1 cellular context compared by ENCODE assay signal in the genomic region with DNA sequence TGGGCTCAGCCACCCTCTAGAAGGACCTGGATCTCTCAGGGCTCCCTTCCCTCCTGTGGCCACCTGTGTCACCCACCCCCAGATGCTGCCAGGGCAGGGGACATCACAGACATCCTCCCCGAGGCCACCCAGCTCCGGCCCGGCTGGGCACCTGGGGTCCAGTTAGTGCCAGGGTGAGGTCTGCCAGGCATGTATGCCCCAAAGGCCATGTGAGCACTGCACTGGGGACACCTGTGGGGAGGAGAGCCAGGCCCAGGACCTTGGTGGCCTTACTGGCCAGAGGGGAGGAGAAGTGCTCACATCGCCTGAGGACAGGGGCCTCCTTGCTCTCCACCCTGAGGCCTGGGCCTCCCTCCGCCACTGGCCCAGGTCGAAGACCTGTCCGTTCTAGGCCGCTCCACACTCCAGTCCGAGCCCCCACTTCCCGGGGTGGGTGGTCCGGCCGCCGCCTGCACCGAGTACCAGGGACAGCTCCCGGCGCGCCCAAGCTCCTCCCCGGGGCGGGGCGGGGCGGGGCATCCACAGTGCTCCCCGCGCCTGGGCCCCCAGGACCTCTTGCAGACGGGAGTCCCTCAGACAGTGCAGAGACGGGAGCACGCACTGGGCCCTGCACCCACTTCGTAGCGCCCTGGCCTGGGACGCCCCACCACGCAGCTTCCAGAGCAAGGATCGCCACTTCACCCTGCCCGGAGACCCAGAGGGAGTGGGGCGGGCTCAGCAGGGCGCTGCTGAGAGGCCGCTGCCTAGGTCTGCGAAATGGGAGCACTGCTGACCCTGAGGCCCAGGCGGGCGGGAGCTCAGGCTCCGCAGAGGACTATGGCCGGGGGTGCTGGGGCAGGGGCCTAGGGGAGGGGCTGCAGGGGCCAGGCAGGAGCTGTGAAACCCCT.
TF ChIP-seq lines count a peak whose summit lies in the region.

No MANE protein-coding gene starts in this region.

TF ChIP-seq in K562, 482 proteins besides CTCF, POLR2A, EP300 and RAD21 (continued from another document):
- TF ChIP-seq, protein P1, sequence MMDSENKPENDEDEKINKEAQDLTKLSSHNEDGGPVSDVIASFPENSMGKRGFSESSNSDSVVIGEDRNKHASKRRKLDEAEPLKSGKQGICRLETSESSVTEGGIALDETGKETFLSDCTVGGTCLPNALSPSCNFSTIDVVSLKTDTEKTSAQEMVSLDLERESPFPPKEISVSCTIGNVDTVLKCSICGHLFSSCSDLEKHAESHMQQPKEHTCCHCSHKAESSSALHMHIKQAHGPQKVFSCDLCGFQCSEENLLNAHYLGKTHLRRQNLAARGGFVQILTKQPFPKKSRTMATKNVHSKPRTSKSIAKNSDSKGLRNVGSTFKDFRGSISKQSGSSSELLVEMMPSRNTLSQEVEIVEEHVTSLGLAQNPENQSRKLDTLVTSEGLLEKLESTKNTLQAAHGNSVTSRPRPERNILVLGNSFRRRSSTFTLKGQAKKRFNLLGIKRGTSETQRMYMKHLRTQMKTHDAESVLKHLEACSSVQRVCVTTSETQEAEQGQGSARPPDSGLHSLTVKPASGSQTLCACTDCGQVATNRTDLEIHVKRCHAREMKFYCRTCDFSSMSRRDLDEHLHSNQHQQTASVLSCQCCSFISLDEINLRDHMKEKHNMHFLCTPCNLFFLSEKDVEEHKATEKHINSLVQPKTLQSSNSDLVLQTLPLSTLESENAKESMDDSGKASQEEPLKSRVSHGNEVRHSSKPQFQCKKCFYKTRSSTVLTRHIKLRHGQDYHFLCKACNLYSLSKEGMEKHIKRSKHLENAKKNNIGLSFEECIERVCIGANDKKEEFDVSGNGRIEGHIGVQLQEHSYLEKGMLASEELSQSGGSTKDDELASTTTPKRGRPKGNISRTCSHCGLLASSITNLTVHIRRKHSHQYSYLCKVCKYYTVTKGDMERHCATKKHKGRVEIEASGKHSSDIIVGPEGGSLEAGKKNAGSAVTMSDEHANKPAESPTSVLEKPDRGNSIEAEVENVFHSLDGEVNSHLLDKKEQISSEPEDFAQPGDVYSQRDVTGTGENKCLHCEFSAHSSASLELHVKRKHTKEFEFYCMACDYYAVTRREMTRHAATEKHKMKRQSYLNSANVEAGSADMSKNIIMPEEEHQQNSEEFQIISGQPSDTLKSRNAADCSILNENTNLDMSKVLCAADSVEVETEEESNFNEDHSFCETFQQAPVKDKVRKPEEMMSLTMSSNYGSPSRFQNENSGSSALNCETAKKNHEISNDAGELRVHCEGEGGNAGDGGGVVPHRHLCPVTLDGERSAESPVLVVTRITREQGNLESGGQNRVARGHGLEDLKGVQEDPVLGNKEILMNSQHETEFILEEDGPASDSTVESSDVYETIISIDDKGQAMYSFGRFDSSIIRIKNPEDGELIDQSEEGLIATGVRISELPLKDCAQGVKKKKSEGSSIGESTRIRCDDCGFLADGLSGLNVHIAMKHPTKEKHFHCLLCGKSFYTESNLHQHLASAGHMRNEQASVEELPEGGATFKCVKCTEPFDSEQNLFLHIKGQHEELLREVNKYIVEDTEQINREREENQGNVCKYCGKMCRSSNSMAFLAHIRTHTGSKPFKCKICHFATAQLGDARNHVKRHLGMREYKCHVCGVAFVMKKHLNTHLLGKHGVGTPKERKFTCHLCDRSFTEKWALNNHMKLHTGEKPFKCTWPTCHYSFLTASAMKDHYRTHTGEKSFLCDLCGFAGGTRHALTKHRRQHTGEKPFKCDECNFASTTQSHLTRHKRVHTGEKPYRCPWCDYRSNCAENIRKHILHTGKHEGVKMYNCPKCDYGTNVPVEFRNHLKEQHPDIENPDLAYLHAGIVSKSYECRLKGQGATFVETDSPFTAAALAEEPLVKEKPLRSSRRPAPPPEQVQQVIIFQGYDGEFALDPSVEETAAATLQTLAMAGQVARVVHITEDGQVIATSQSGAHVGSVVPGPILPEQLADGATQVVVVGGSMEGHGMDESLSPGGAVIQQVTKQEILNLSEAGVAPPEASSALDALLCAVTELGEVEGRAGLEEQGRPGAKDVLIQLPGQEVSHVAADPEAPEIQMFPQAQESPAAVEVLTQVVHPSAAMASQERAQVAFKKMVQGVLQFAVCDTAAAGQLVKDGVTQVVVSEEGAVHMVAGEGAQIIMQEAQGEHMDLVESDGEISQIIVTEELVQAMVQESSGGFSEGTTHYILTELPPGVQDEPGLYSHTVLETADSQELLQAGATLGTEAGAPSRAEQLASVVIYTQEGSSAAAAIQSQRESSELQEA (IDR thresholded peaks at IDR 0.05; ENCODE audit: low read depth), result no peak
- TF ChIP-seq, protein P2, sequence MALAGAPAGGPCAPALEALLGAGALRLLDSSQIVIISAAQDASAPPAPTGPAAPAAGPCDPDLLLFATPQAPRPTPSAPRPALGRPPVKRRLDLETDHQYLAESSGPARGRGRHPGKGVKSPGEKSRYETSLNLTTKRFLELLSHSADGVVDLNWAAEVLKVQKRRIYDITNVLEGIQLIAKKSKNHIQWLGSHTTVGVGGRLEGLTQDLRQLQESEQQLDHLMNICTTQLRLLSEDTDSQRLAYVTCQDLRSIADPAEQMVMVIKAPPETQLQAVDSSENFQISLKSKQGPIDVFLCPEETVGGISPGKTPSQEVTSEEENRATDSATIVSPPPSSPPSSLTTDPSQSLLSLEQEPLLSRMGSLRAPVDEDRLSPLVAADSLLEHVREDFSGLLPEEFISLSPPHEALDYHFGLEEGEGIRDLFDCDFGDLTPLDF (CRISPR knock-in tag; IDR thresholded peaks at IDR 0.05), result no peak
- TF ChIP-seq, protein P3, sequence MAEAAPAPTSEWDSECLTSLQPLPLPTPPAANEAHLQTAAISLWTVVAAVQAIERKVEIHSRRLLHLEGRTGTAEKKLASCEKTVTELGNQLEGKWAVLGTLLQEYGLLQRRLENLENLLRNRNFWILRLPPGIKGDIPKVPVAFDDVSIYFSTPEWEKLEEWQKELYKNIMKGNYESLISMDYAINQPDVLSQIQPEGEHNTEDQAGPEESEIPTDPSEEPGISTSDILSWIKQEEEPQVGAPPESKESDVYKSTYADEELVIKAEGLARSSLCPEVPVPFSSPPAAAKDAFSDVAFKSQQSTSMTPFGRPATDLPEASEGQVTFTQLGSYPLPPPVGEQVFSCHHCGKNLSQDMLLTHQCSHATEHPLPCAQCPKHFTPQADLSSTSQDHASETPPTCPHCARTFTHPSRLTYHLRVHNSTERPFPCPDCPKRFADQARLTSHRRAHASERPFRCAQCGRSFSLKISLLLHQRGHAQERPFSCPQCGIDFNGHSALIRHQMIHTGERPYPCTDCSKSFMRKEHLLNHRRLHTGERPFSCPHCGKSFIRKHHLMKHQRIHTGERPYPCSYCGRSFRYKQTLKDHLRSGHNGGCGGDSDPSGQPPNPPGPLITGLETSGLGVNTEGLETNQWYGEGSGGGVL (CRISPR knock-in tag; IDR thresholded peaks at IDR 0.05), result no peak
- TF ChIP-seq ZNF184 (CRISPR knock-in tag; IDR thresholded peaks at IDR 0.05), result no peak
- TF ChIP-seq HMG20B (CRISPR knock-in tag; IDR thresholded peaks at IDR 0.05), result no peak
- no peak for TF ChIP-seq SMARCA4 (IDR thresholded peaks at IDR 0.05)
- TF ChIP-seq, protein P4, sequence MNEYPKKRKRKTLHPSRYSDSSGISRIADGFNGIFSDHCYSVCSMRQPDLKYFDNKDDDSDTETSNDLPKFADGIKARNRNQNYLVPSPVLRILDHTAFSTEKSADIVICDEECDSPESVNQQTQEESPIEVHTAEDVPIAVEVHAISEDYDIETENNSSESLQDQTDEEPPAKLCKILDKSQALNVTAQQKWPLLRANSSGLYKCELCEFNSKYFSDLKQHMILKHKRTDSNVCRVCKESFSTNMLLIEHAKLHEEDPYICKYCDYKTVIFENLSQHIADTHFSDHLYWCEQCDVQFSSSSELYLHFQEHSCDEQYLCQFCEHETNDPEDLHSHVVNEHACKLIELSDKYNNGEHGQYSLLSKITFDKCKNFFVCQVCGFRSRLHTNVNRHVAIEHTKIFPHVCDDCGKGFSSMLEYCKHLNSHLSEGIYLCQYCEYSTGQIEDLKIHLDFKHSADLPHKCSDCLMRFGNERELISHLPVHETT (CRISPR knock-in tag; conservative IDR thresholded peaks at IDR 0.05 in 1 of 2, IDR thresholded peaks at IDR 0.05 in 1 of 2), result 0 out of 4 replicates have a peak, but pooled peaks of 1 of the 2 experiments have one; percentile 75
- TF ChIP-seq, protein P5, sequence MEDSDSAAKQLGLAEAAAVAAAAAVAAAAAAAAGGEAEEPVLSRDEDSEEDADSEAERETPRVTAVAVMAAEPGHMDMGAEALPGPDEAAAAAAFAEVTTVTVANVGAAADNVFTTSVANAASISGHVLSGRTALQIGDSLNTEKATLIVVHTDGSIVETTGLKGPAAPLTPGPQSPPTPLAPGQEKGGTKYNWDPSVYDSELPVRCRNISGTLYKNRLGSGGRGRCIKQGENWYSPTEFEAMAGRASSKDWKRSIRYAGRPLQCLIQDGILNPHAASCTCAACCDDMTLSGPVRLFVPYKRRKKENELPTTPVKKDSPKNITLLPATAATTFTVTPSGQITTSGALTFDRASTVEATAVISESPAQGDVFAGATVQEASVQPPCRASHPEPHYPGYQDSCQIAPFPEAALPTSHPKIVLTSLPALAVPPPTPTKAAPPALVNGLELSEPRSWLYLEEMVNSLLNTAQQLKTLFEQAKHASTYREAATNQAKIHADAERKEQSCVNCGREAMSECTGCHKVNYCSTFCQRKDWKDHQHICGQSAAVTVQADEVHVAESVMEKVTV (CRISPR knock-in tag; IDR thresholded peaks at IDR 0.05), result no peak
- no peak for TF ChIP-seq ZSCAN32 (CRISPR knock-in tag; IDR thresholded peaks at IDR 0.05)
- TF ChIP-seq BRCA1 (IDR thresholded peaks at IDR 0.05), result no peak
- TF ChIP-seq BRCA1 (CRISPR knock-in tag; IDR thresholded peaks at IDR 0.05), result no peak
- no peak for TF ChIP-seq GATAD2B (IDR thresholded peaks at IDR 0.05; ENCODE audit: borderline replicate concordance)
- TF ChIP-seq, protein P6, sequence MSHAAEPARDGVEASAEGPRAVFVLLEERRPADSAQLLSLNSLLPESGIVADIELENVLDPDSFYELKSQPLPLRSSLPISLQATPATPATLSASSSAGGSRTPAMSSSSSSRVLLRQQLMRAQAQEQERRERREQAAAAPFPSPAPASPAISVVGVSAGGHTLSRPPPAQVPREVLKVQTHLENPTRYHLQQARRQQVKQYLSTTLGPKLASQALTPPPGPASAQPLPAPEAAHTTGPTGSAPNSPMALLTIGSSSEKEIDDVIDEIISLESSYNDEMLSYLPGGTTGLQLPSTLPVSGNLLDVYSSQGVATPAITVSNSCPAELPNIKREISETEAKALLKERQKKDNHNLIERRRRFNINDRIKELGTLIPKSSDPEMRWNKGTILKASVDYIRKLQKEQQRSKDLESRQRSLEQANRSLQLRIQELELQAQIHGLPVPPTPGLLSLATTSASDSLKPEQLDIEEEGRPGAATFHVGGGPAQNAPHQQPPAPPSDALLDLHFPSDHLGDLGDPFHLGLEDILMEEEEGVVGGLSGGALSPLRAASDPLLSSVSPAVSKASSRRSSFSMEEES (CRISPR knock-in tag; IDR thresholded peaks at IDR 0.05), result no peak
- TF ChIP-seq EWSR1 (IDR thresholded peaks at IDR 0.05; ENCODE audit: borderline replicate concordance, low read depth, partially characterized antibody), result no peak
- TF ChIP-seq, protein P7, sequence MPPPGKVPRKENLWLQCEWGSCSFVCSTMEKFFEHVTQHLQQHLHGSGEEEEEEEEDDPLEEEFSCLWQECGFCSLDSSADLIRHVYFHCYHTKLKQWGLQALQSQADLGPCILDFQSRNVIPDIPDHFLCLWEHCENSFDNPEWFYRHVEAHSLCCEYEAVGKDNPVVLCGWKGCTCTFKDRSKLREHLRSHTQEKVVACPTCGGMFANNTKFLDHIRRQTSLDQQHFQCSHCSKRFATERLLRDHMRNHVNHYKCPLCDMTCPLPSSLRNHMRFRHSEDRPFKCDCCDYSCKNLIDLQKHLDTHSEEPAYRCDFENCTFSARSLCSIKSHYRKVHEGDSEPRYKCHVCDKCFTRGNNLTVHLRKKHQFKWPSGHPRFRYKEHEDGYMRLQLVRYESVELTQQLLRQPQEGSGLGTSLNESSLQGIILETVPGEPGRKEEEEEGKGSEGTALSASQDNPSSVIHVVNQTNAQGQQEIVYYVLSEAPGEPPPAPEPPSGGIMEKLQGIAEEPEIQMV (tag; conservative IDR thresholded peaks at IDR 0.05; ENCODE audit: low read depth), result no peak
- no peak for TF ChIP-seq C11orf30 (IDR thresholded peaks at IDR 0.05; ENCODE audit: low read depth)
- no peak for TF ChIP-seq TAF9B (IDR thresholded peaks at IDR 0.05; ENCODE audit: partially characterized antibody)
- TF ChIP-seq RFX5 (IDR thresholded peaks at IDR 0.05; ENCODE audit: low read depth, low read length), result no peak
- no peak for TF ChIP-seq MEF2A (IDR thresholded peaks at IDR 0.05; ENCODE audit: control insufficient read depth, low read depth, low read length)
- TF ChIP-seq, protein P8, sequence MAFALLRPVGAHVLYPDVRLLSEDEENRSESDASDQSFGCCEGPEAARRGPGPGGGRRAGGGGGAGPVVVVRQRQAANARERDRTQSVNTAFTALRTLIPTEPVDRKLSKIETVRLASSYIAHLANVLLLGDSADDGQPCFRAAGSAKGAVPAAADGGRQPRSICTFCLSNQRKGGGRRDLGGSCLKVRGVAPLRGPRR (CRISPR knock-in tag; IDR thresholded peaks at IDR 0.05), result no peak
- TF ChIP-seq SMARCC2 (IDR thresholded peaks at IDR 0.05; ENCODE audit: low read depth), result no peak
- no peak for TF ChIP-seq ZNF3 (CRISPR knock-in tag; IDR thresholded peaks at IDR 0.05)
TF ChIP-seq in K562: peak in this region for 37.
